Comparison of ENCODE assay signal across 1 cellular context in the genomic region with DNA sequence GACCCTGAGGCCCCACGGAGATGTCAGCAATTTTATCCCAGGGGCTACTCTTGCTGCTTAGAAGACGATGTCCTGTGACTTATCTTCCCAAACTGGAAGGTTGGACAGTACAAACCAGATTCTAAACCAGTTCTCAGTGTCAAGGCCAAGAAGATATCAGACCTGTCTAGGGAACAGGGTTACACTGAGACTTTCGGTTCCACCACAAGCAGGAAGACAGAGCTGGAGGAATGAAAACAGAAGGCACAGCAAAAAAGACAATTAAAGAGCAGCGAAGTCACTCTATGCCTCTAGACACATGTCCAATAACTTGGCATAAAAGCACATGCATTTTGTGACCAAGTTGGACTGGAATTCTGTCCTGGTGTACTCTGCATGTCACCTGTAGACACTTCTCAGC.
TF ChIP-seq lines count a peak whose summit lies in the region.

No MANE protein-coding gene starts in this region.

TF ChIP-seq in H1, 55 proteins besides CTCF, POLR2A, EP300 and RAD21:
- TF ChIP-seq MAFK (IDR thresholded peaks at IDR 0.05; ENCODE audit: low read depth, low read length) = no peak
- no peak for TF ChIP-seq YY1 (IDR thresholded peaks at IDR 0.05; ENCODE audit: low read depth, low read length)
- no peak for TF ChIP-seq SP4 (IDR thresholded peaks at IDR 0.05; ENCODE audit: low read length)
- no peak for TF ChIP-seq SP2 (IDR thresholded peaks at IDR 0.05; ENCODE audit: low read length)
- no peak for TF ChIP-seq EZH2 (IDR thresholded peaks at IDR 0.05; ENCODE audit: low read depth, low read length, severe bottlenecking)
- no peak for TF ChIP-seq CEBPB (IDR thresholded peaks at IDR 0.05; ENCODE audit: low read depth, low read length)
- no peak for TF ChIP-seq TCF12 (IDR thresholded peaks at IDR 0.05; ENCODE audit: low read depth, low read length)
- no peak for TF ChIP-seq CHD7 (IDR thresholded peaks at IDR 0.05; ENCODE audit: insufficient replicate concordance, low read length)
- TF ChIP-seq ZNF274 (IDR thresholded peaks at IDR 0.05; ENCODE audit: borderline replicate concordance, extremely low read depth, low read length) = no peak
- TF ChIP-seq NANOG (IDR thresholded peaks at IDR 0.05; ENCODE audit: insufficient read depth, low read depth, low read length, poor library complexity, severe bottlenecking) = no peak
- TF ChIP-seq RBBP5 (IDR thresholded peaks at IDR 0.05; ENCODE audit: borderline replicate concordance, low read depth, low read length) = no peak
- TF ChIP-seq SRF (IDR thresholded peaks at IDR 0.05; ENCODE audit: low read depth, low read length) = no peak
- no peak for TF ChIP-seq GTF2F1 (IDR thresholded peaks at IDR 0.05; ENCODE audit: borderline replicate concordance, low read depth, low read length)
- no peak for TF ChIP-seq TEAD4 (IDR thresholded peaks at IDR 0.05; ENCODE audit: low read depth, low read length)
- TF ChIP-seq RNF2 (IDR thresholded peaks at IDR 0.05; ENCODE audit: borderline replicate concordance, low read depth, low read length, missing control alignments, poor library complexity, severe bottlenecking) = no peak
- TF ChIP-seq PHF8 (conservative IDR thresholded peaks at IDR 0.05; ENCODE audit: low read depth, low read length) = no peak
- no peak for TF ChIP-seq SUZ12 (IDR thresholded peaks at IDR 0.05; ENCODE audit: low read length)
